Comparison of ENCODE assay signal across 10 cellular contexts in genomic region chr16:11672206-11673090, GRCh38. TPM values are rescaled to one million over a fixed set of nuclear protein-coding genes. Genes with fewer than 3 reads are reported as not detected.
DNase-seq lines count a peak whose midpoint lies in the region; ATAC-seq and TF ChIP-seq lines count a peak whose summit lies in the region.
"Had no signal": no experiment of that assay in that cellular context is flagged by ENCODE, and none has a peak within 500 bp of the region (broad histone marks: within the 10 kb centered on the region; RNA-seq: fewer than 3 reads in every experiment).

No MANE protein-coding gene starts in this region.

- peak overlapping the region; percentile 20 to 93 (median 48); a peak in 19 of 20 replicates for H3K4me3 ChIP-seq in BLaER1 treated with 17β-estradiol and CSF1 and Interleukin-3, amounts not matched to agents 10 nM and 100 nM
- no peak overlapping the region for H3K4me3 ChIP-seq in H7 (ENCODE audit: insufficient read depth, low read depth, low read length)

- H4K20me1 ChIP-seq in BLaER1 treated with 17β-estradiol and CSF1 and Interleukin-3, amounts not matched to agents 10 nM and 100 nM = peaks cover 74 to 89% (median 86%) of the 10 kb centered on the region in 11 experiments

- no peaks in the 10 kb centered on the region for H3K27me3 ChIP-seq in BLaER1 treated with 17β-estradiol and CSF1 and Interleukin-3, amounts not matched to agents 10 nM and 100 nM
- no peaks in the 10 kb centered on the region for H3K27me3 ChIP-seq in H7 (ENCODE audit: control insufficient read depth, insufficient read depth, low read length)
- peaks cover 4% of the 10 kb centered on the region for H3K27me3 ChIP-seq in foreskin keratinocyte

- peak overlapping the region; percentile 90 to 99 (median 96) for H3K4me2 ChIP-seq in BLaER1 treated with 17β-estradiol and CSF1 and Interleukin-3, amounts not matched to agents 10 nM and 100 nM

- H3K36me3 Mint-ChIP-seq in activated CD4-positive, alpha-beta memory T cell treated with anti-CD3 and anti-CD28 coated beads for 36 hours = peaks cover 4% of the 10 kb centered on the region

- ATAC-seq in GM19463 (IDR thresholded peaks at IDR 0.05; ENCODE audit: unreplicated experiment) = no peak
- no peak for ATAC-seq in foreskin keratinocyte

- peaks cover 61% of the 10 kb centered on the region for H3K4me1 Mint-ChIP-seq in activated CD4-positive, alpha-beta memory T cell treated with anti-CD3 and anti-CD28 coated beads for 36 hours (ENCODE audit: low read depth)

- H3K4me3 Mint-ChIP-seq in activated CD4-positive, alpha-beta memory T cell treated with anti-CD3 and anti-CD28 coated beads for 36 hours = no peak overlapping the region

- TF ChIP-seq CTCF in foreskin keratinocyte (conservative IDR thresholded peaks at IDR 0.05) = no peak

- H3K4me1 ChIP-seq in BLaER1 treated with 17β-estradiol and CSF1 and Interleukin-3, amounts not matched to agents 10 nM and 100 nM = peaks cover 82 to 92% (median 92%) of the 10 kb centered on the region in 10 experiments
- H3K4me1 ChIP-seq in foreskin keratinocyte = peaks cover 6% of the 10 kb centered on the region

- no peaks in the 10 kb centered on the region for H3K9me3 Mint-ChIP-seq in activated CD4-positive, alpha-beta memory T cell treated with anti-CD3 and anti-CD28 coated beads for 36 hours

- CTCF ChIA-PET in activated CD4-positive, alpha-beta memory T cell treated with anti-CD3 and anti-CD28 coated beads for 36 hours (lab: Charles Lee) = interaction anchor here (0.9 kb wide), 1 partner anchor 140 kb away, joined by 4 read pairs; no protein-coding TSS in a partner anchor
- CTCF ChIA-PET in HEK293T (lab: Yijun Ruan, JAX) = no interaction called here

- H3K27me3 Mint-ChIP-seq in activated CD4-positive, alpha-beta memory T cell treated with anti-CD3 and anti-CD28 coated beads for 36 hours = no peaks in the 10 kb centered on the region

- H3K27ac ChIP-seq in BLaER1 treated with 17β-estradiol and CSF1 and Interleukin-3, amounts not matched to agents 10 nM and 100 nM = peak overlapping the region in 10 of 11 experiments; percentile 59 to 91 (median 84); a peak in 20 of 22 replicates
- no peak overlapping the region for H3K27ac ChIP-seq in foreskin keratinocyte

- H3K9ac ChIP-seq in BLaER1 treated with 17β-estradiol and CSF1 and Interleukin-3, amounts not matched to agents 10 nM and 100 nM = peak overlapping the region; percentile 68 to 94 (median 91); a peak in 21 of 22 replicates

- no peaks in the 10 kb centered on the region for H3K9me3 ChIP-seq in BLaER1 treated with 17β-estradiol and CSF1 and Interleukin-3, amounts not matched to agents 10 nM and 100 nM (replicated peaks in 1 of 11)

- peak overlapping the region; percentile 64 for H3K27ac Mint-ChIP-seq in activated CD4-positive, alpha-beta memory T cell treated with anti-CD3 and anti-CD28 coated beads for 36 hours

- POLR2A ChIA-PET in activated CD4-positive, alpha-beta memory T cell treated with anti-CD3 and anti-CD28 coated beads for 36 hours (lab: Charles Lee) = no interaction called here
- POLR2A ChIA-PET in HEK293T (lab: Yijun Ruan, JAX) = no interaction called here

- peaks cover 14 to 42% (median 21%) of the 10 kb centered on the region in 11 experiments; a peak in 21 of 22 replicates for H3K36me3 ChIP-seq in BLaER1 treated with 17β-estradiol and CSF1 and Interleukin-3, amounts not matched to agents 10 nM and 100 nM
- peaks cover 13% of the 10 kb centered on the region for H3K36me3 ChIP-seq in H7 (replicated peaks; ENCODE audit: control insufficient read depth, insufficient read depth, low read length)

- intact Hi-C loops in activated CD4-positive, alpha-beta memory T cell treated with anti-CD3 and anti-CD28 coated beads for 36 hours (cut with micrococcal nuclease) = no loop called here

- DNase-seq in H7 (peak; percentile 52), lung microvascular endothelial cell (ENCODE audit: low read depth in 2 of 2) (peak; percentile 31 to 41), foreskin keratinocyte (no peak), HEK293T (ENCODE audit: extremely low spot score) (no peak), NCI-H446 (lab: John Stamatoyannopoulos, UW) (no peak)
- peak; percentile 52 for DNase-seq in activated CD4-positive, alpha-beta memory T cell treated with anti-CD3 and anti-CD28 coated beads for 36 hours
- DNase-seq: NCI-H1694 treated with DMSO at 0.1 percent for 48 hours; stimulated activated CD8-positive, alpha-beta memory T cell treated with anti-CD3 and anti-CD28 coated beads, Interleukin-4, amount 100 ng/mL, for 48 hours had no signal

TF ChIP-seq in HEK293T, 16 proteins besides CTCF, POLR2A, EP300 and RAD21:
- TF ChIP-seq ZNF384 (IDR thresholded peaks at IDR 0.05) (no peak), L3MBTL2 (conservative IDR thresholded peaks at IDR 0.05) (no peak), LEF1 (IDR thresholded peaks at IDR 0.05; ENCODE audit: borderline replicate concordance) (no peak), BHLHE40 (IDR thresholded peaks at IDR 0.05; ENCODE audit: borderline replicate concordance) (no peak), NFRKB (IDR thresholded peaks at IDR 0.05) (no peak), HDGF (IDR thresholded peaks at IDR 0.05; ENCODE audit: borderline replicate concordance) (no peak), FOXA1 (IDR thresholded peaks at IDR 0.05) (no peak)
- TF ChIP-seq, protein P1, sequence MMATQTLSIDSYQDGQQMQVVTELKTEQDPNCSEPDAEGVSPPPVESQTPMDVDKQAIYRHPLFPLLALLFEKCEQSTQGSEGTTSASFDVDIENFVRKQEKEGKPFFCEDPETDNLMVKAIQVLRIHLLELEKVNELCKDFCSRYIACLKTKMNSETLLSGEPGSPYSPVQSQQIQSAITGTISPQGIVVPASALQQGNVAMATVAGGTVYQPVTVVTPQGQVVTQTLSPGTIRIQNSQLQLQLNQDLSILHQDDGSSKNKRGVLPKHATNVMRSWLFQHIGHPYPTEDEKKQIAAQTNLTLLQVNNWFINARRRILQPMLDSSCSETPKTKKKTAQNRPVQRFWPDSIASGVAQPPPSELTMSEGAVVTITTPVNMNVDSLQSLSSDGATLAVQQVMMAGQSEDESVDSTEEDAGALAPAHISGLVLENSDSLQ (IDR thresholded peaks at IDR 0.05) = no peak

RNA-seq across cellular contexts. Expression of gene SNN, which starts 4.2 kb away (rescaled TPM):
- 34.1 and 34.9 TPM in 2 replicates for total RNA-seq in H7 (2014; rRNA removed; shearing (Covaris generic))
- 1 to 10 TPM; 9.1 TPM for total RNA-seq in activated CD4-positive, alpha-beta memory T cell treated with anti-CD3 and anti-CD28 coated beads for 36 hours
- total RNA-seq in lung microvascular endothelial cell (23.2 and 24.4 TPM in 2 replicates), foreskin keratinocyte (11.5 and 14.2 TPM in 2 replicates)
- 7.9 and 11.4 TPM in 2 replicates for polyA plus RNA-seq in foreskin keratinocyte

Comparison
In these comparisons a context has a peak if more than half of its experiments do, and no peak if none do; other contexts are left out.
1. DNase-seq: peak in H7 (single experiment), activated CD4-positive, alpha-beta memory T cell treated with anti-CD3 and anti-CD28 coated beads for 36 hours (single experiment) and lung microvascular endothelial cell (2 of 2); none in foreskin keratinocyte (0 of 2), HEK293T (single experiment) and NCI-H446 (0 of 2).